ENCODE assay signal across 6 cellular contexts in genomic region chr5:42120071-42120470, GRCh38.
"Had no signal": no experiment of that assay in that cellular context is flagged by ENCODE, and none has a peak within 500 bp of the region (broad histone marks: within the 10 kb centered on the region; RNA-seq: fewer than 3 reads in every experiment).

No MANE protein-coding gene starts in this region.

- FAIRE-seq: HTR-8/SVneo had no signal

- H3K9ac ChIP-seq: KMS-11 had no signal

- H3K4me2 ChIP-seq: KMS-11 had no signal

- DNase-seq: Karpas-422, KBM-7, KG1 had no signal

- H3K27ac ChIP-seq: HL-60, KMS-11 had no signal
